ENCODE assay signal across 1 cellular context in genomic region chr11:117382746-117383145, GRCh38.
TF ChIP-seq lines count a peak whose summit lies in the region.

No MANE protein-coding gene starts in this region.

TF ChIP-seq in IMR-90, 13 proteins besides CTCF, POLR2A, EP300 and RAD21 (continued from another document):
- TF ChIP-seq ELK1 (IDR thresholded peaks at IDR 0.05; ENCODE audit: borderline replicate concordance, low read depth, low read length) (no peak), FOS (IDR thresholded peaks at IDR 0.05; ENCODE audit: low read depth, low read length) (no peak), MAFK (IDR thresholded peaks at IDR 0.05; ENCODE audit: low read depth, low read length) (no peak), CEBPB (IDR thresholded peaks at IDR 0.05; ENCODE audit: low read depth, low read length) (no peak), MXI1 (IDR thresholded peaks at IDR 0.05; ENCODE audit: borderline replicate concordance, low read depth, low read length) (no peak), RFX5 (IDR thresholded peaks at IDR 0.05; ENCODE audit: low read depth, low read length) (no peak)
